12 cellular contexts compared by ENCODE assay signal in the genomic region with DNA sequence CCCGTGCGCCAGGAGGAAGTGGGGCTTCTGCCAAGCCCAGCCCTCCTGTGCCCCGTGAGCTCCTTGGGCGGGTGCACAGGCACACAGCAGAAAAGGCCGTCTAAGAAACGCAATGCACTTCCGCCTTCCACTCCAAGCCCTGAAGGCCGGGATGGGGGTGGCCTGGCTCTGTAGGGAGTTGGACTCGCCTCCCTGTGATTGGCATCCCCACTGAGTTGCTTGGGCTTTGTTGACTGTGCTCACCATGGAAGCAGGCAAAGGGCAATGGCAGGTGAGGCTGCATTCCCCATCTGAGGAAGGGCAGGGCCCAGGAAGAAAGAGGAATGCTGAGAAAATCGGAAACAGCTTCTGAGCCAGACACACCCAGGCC.
DNase-seq lines count a peak whose midpoint lies in the region; ATAC-seq, FAIRE-seq and TF ChIP-seq lines count a peak whose summit lies in the region.
"Had no signal": no experiment of that assay in that cellular context is flagged by ENCODE, and none has a peak within 500 bp of the region (broad histone marks: within the 10 kb centered on the region; RNA-seq: fewer than 3 reads in every experiment).

No MANE protein-coding gene starts in this region.

- FAIRE-seq in A549 (lab: Jason Lieb, UNC) = no peak

- TF ChIP-seq EP300 in A549 (IDR thresholded peaks at IDR 0.05) = no peak

- H3K9me3 ChIP-seq in A549 (no peaks in the 10 kb centered on the region), T-helper 17 cell (ENCODE audit: control insufficient read depth, low read length, poor library complexity, severe bottlenecking) (no peaks in the 10 kb centered on the region), lung (ENCODE audit: control insufficient read depth in 2 of 2, insufficient read depth in 1 of 2, low read length in 1 of 2) (no peaks in the 10 kb centered on the region)
- H3K9me3 ChIP-seq: gastrocnemius medialis had no signal

- H3K27ac Mint-ChIP-seq in T-helper 17 cell = peak overlapping the region; percentile 27
- no peak overlapping the region for H3K27ac Mint-ChIP-seq in activated naive CD8-positive, alpha-beta T cell treated with anti-CD3 and anti-CD28 coated beads for 36 hours
- H3K27ac Mint-ChIP-seq: HFFc6; stimulated activated memory B cell treated with anti-CD40 and anti-IgM and Interleukin-4, amounts not matched to agents 10 μg/mL and 1 μg/mL and 100 μg/mL, for 72 hours had no signal

- peak; percentile 32 to 56; a peak in 4 of 6 replicates for ATAC-seq in A549
- no peak for ATAC-seq in T-helper 17 cell
- peak; percentile 73 for ATAC-seq in lung (ENCODE audit: insufficient read depth, low FRiP score)
- ATAC-seq: stimulated activated memory B cell treated with anti-CD40 and anti-IgM and Interleukin-4, amounts not matched to agents 10 μg/mL and 1 μg/mL and 100 μg/mL, for 72 hours had no signal

- peaks cover 10% of the 10 kb centered on the region; the same call in 1 of the 3 replicates for H3K4me1 ChIP-seq in A549
- peaks cover 0 to 4% of the 10 kb centered on the region in 2 donors for H3K4me1 ChIP-seq in lung (ENCODE audit: control insufficient read depth in 2 of 2, insufficient read depth in 2 of 2, low read length in 2 of 2)

- H3K36me3 ChIP-seq in lung (ENCODE audit: control insufficient read depth in 2 of 2, insufficient read depth in 2 of 2, low read length in 2 of 2) = no peaks in the 10 kb centered on the region
- H3K36me3 ChIP-seq: gastrocnemius medialis had no signal

- H3K4me2 ChIP-seq in A549 = no peak overlapping the region

- peaks cover 3% of the 10 kb centered on the region for H3K4me1 Mint-ChIP-seq in T-helper 17 cell
- no peaks in the 10 kb centered on the region for H3K4me1 Mint-ChIP-seq in activated naive CD8-positive, alpha-beta T cell treated with anti-CD3 and anti-CD28 coated beads for 36 hours

- CTCF ChIA-PET in A549 (lab: Yijun Ruan, JAX) = no interaction called here

- H3K4me3 Mint-ChIP-seq in T-helper 17 cell = peak overlapping the region; percentile 84
- H3K4me3 Mint-ChIP-seq in activated naive CD8-positive, alpha-beta T cell treated with anti-CD3 and anti-CD28 coated beads for 36 hours = no peak overlapping the region
- H3K4me3 Mint-ChIP-seq: HFFc6; stimulated activated memory B cell treated with anti-CD40 and anti-IgM and Interleukin-4, amounts not matched to agents 10 μg/mL and 1 μg/mL and 100 μg/mL, for 72 hours had no signal

- peak in 1 of 2 experiments; percentile 59 for DNase-seq in A549 (ENCODE audit: low read depth in 1 of 2, low spot score in 1 of 2)
- DNase-seq in NCI-H1436 (lab: John Stamatoyannopoulos, UW) = peak; percentile 79
- DNase-seq in T-helper 17 cell = no peak
- peak; percentile 88 for DNase-seq in lung (ENCODE audit: low spot score)
- no peak for DNase-seq in hypothalamus (lab: John Stamatoyannopoulos, UW)
- no peak for DNase-seq in AG20443 (ENCODE audit: low spot score)
- DNase-seq in HuH-7 (ENCODE audit: low spot score) = no peak
- DNase-seq in activated naive CD8-positive, alpha-beta T cell treated with anti-CD3 and anti-CD28 coated beads for 36 hours = no peak
- DNase-seq: AML-193, HFFc6 had no signal

- POLR2A ChIA-PET in A549 (lab: Yijun Ruan, JAX) = no interaction called here

- H3K27ac ChIP-seq in A549 = no peak overlapping the region
- peak overlapping the region in 1 of 2 donors; percentile 91 for H3K27ac ChIP-seq in lung (ENCODE audit: low read depth in 1 of 2, low read length in 1 of 2)

- no peak for TF ChIP-seq POLR2A in A549 (IDR thresholded peaks at IDR 0.05; ENCODE audit: low read length)

- WGBS in A549 (ENCODE audit: missing lambda C conversion rate) = 74% methylated on average over 9 of the region's 10 CpGs
- WGBS in lung, 2 donors = 58 to 63% methylated on average over 10 of the region's 10 CpGs

- TF ChIP-seq RAD21 in A549 (conservative IDR thresholded peaks at IDR 0.05 in 1 of 2, IDR thresholded peaks at IDR 0.05 in 1 of 2) = no peak

- no peaks in the 10 kb centered on the region for H3K27me3 ChIP-seq in lung (ENCODE audit: control insufficient read depth, insufficient read depth)
- H3K27me3 ChIP-seq: gastrocnemius medialis had no signal

- H3K36me3 Mint-ChIP-seq in T-helper 17 cell (ENCODE audit: low read depth) = no peaks in the 10 kb centered on the region
- no peaks in the 10 kb centered on the region for H3K36me3 Mint-ChIP-seq in activated naive CD8-positive, alpha-beta T cell treated with anti-CD3 and anti-CD28 coated beads for 36 hours
- H3K36me3 Mint-ChIP-seq: stimulated activated memory B cell treated with anti-CD40 and anti-IgM and Interleukin-4, amounts not matched to agents 10 μg/mL and 1 μg/mL and 100 μg/mL, for 72 hours had no signal

- peaks cover 4% of the 10 kb centered on the region for H3K27me3 Mint-ChIP-seq in T-helper 17 cell
- no peaks in the 10 kb centered on the region for H3K27me3 Mint-ChIP-seq in activated naive CD8-positive, alpha-beta T cell treated with anti-CD3 and anti-CD28 coated beads for 36 hours

- TF ChIP-seq CTCF in A549 (IDR thresholded peaks at IDR 0.05) = no peak
- TF ChIP-seq CTCF in lung (IDR thresholded peaks at IDR 0.05; ENCODE audit: control extremely low read depth, extremely low read depth) = no peak

- H3K9me3 Mint-ChIP-seq in activated naive CD8-positive, alpha-beta T cell treated with anti-CD3 and anti-CD28 coated beads for 36 hours = no peaks in the 10 kb centered on the region
- H3K9me3 Mint-ChIP-seq: HFFc6; stimulated activated memory B cell treated with anti-CD40 and anti-IgM and Interleukin-4, amounts not matched to agents 10 μg/mL and 1 μg/mL and 100 μg/mL, for 72 hours had no signal

- H3K4me3 ChIP-seq in A549 (no peak overlapping the region), lung (no peak overlapping the region)
- H3K4me3 ChIP-seq: gastrocnemius medialis had no signal

TF ChIP-seq in A549, 52 proteins besides CTCF, POLR2A, EP300 and RAD21:
- TF ChIP-seq TP53 (CRISPR knock-in tag; IDR thresholded peaks at IDR 0.05) (no peak), RCOR1 (IDR thresholded peaks at IDR 0.05; ENCODE audit: low read depth, low read length) (no peak), HOXB5 (CRISPR knock-in tag; IDR thresholded peaks at IDR 0.05) (no peak), TFCP2L1 (CRISPR knock-in tag; IDR thresholded peaks at IDR 0.05) (no peak), HDAC2 (IDR thresholded peaks at IDR 0.05) (no peak), JUN (IDR thresholded peaks at IDR 0.05) (no peak), GATA3 (IDR thresholded peaks at IDR 0.05; ENCODE audit: borderline replicate concordance) (no peak), FOSL2 (IDR thresholded peaks at IDR 0.05) (no peak), FOSL2 (CRISPR knock-in tag; IDR thresholded peaks at IDR 0.05) (no peak), ZC3H11A (IDR thresholded peaks at IDR 0.05) (no peak), RARB (CRISPR knock-in tag; IDR thresholded peaks at IDR 0.05) (no peak), CHD2 (IDR thresholded peaks at IDR 0.05; ENCODE audit: low read length, partially characterized antibody) (no peak), POLR2AphosphoS2 (conservative IDR thresholded peaks at IDR 0.05; ENCODE audit: low read length) (no peak), PHF8 (IDR thresholded peaks at IDR 0.05; ENCODE audit: borderline replicate concordance, low read depth) (no peak), JUNB (IDR thresholded peaks at IDR 0.05) (no peak), CBX2 (IDR thresholded peaks at IDR 0.05; ENCODE audit: borderline replicate concordance, low read depth) (no peak), FOSB (CRISPR knock-in tag; IDR thresholded peaks at IDR 0.05) (no peak)
- TF ChIP-seq, protein P1, sequence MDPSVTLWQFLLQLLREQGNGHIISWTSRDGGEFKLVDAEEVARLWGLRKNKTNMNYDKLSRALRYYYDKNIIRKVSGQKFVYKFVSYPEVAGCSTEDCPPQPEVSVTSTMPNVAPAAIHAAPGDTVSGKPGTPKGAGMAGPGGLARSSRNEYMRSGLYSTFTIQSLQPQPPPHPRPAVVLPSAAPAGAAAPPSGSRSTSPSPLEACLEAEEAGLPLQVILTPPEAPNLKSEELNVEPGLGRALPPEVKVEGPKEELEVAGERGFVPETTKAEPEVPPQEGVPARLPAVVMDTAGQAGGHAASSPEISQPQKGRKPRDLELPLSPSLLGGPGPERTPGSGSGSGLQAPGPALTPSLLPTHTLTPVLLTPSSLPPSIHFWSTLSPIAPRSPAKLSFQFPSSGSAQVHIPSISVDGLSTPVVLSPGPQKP (IDR thresholded peaks at IDR 0.05; ENCODE audit: low read depth, low read length) = no peak
- TF ChIP-seq, protein P2, sequence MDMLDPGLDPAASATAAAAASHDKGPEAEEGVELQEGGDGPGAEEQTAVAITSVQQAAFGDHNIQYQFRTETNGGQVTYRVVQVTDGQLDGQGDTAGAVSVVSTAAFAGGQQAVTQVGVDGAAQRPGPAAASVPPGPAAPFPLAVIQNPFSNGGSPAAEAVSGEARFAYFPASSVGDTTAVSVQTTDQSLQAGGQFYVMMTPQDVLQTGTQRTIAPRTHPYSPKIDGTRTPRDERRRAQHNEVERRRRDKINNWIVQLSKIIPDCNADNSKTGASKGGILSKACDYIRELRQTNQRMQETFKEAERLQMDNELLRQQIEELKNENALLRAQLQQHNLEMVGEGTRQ (IDR thresholded peaks at IDR 0.05) = no peak

Comparison
In these comparisons a context has a peak if more than half of its experiments do, and no peak if none do; other contexts are left out.
1. DNase-seq: peak in NCI-H1436 (single experiment) and lung (single experiment); none in T-helper 17 cell (0 of 3), hypothalamus (0 of 51), AG20443 (single experiment), HuH-7 (single experiment) and activated naive CD8-positive, alpha-beta T cell treated with anti-CD3 and anti-CD28 coated beads for 36 hours (single experiment).